Comparison of ENCODE assay signal across 1 cellular context in genomic region chr2:43612944-43613343, GRCh38.
A peak's percentile ranks its signal among the peaks of the same experiment; 100 is the strongest.
TF ChIP-seq lines count a peak whose summit lies in the region.

No MANE protein-coding gene starts in this region.

TF ChIP-seq in HepG2, 621 proteins besides CTCF, POLR2A, EP300 and RAD21 (continued from another document):
- TF ChIP-seq ZBTB2 (CRISPR knock-in tag; IDR thresholded peaks at IDR 0.05; ENCODE audit: low read depth) (no peak), ZNF264 (CRISPR knock-in tag; IDR thresholded peaks at IDR 0.05) (no peak), CEBPG (CRISPR knock-in tag; IDR thresholded peaks at IDR 0.05) (peak; percentile 85), MAX (IDR thresholded peaks at IDR 0.05) (peak; percentile 72), PAXIP1 (CRISPR knock-in tag; conservative IDR thresholded peaks at IDR 0.05) (peak; percentile 77), SOX6 (IDR thresholded peaks at IDR 0.05) (no peak), SOX6 (CRISPR knock-in tag; IDR thresholded peaks at IDR 0.05) (peak; percentile 75), ZNF431 (CRISPR knock-in tag; IDR thresholded peaks at IDR 0.05; ENCODE audit: borderline replicate concordance, low read depth) (no peak), FOXA1 (IDR thresholded peaks at IDR 0.05) (no peak), FOXA1 (CRISPR knock-in tag; IDR thresholded peaks at IDR 0.05) (no peak), ZNF20 (CRISPR knock-in tag; IDR thresholded peaks at IDR 0.05) (no peak), ZNF75D (CRISPR knock-in tag; IDR thresholded peaks at IDR 0.05; ENCODE audit: borderline replicate concordance) (no peak), HCFC1 (IDR thresholded peaks at IDR 0.05; ENCODE audit: low read depth, low read length) (no peak), TCF12 (IDR thresholded peaks at IDR 0.05) (no peak), TCF12 (CRISPR knock-in tag; IDR thresholded peaks at IDR 0.05) (0 out of 2 replicates have a peak, but pooled peaks have one; percentile 17), ZBTB7B (CRISPR knock-in tag; IDR thresholded peaks at IDR 0.05) (peak; percentile 39), SOX13 (IDR thresholded peaks at IDR 0.05) (0 out of 2 replicates have a peak, but pooled peaks have one; percentile 24), SOX13 (CRISPR knock-in tag; conservative IDR thresholded peaks at IDR 0.05 in 1 of 2, IDR thresholded peaks at IDR 0.05 in 1 of 2) (peak in 1 of 2 experiments; percentile 71; a peak in 2 of 4 replicates), ZNF609 (CRISPR knock-in tag; IDR thresholded peaks at IDR 0.05; ENCODE audit: borderline replicate concordance) (peak; percentile 14; the same call in 1 of the 2 replicates), ARID5B (CRISPR knock-in tag; IDR thresholded peaks at IDR 0.05) (peak; percentile 48), PRDM10 (CRISPR knock-in tag; IDR thresholded peaks at IDR 0.05; ENCODE audit: low read depth) (no peak), HMG20B (CRISPR knock-in tag; conservative IDR thresholded peaks at IDR 0.05) (no peak), ZNF292 (CRISPR knock-in tag; IDR thresholded peaks at IDR 0.05; ENCODE audit: borderline replicate concordance, low read depth) (no peak), FOXP1 (IDR thresholded peaks at IDR 0.05) (no peak), FOXP1 (CRISPR knock-in tag; IDR thresholded peaks at IDR 0.05) (peak; percentile 54; the same call in 1 of the 2 replicates), REL (CRISPR knock-in tag; conservative IDR thresholded peaks at IDR 0.05) (no peak), ATF4 (CRISPR knock-in tag; IDR thresholded peaks at IDR 0.05) (peak in 1 of 2 experiments; percentile 6; a peak in 1 of 4 replicates)
